In the genomic region with DNA sequence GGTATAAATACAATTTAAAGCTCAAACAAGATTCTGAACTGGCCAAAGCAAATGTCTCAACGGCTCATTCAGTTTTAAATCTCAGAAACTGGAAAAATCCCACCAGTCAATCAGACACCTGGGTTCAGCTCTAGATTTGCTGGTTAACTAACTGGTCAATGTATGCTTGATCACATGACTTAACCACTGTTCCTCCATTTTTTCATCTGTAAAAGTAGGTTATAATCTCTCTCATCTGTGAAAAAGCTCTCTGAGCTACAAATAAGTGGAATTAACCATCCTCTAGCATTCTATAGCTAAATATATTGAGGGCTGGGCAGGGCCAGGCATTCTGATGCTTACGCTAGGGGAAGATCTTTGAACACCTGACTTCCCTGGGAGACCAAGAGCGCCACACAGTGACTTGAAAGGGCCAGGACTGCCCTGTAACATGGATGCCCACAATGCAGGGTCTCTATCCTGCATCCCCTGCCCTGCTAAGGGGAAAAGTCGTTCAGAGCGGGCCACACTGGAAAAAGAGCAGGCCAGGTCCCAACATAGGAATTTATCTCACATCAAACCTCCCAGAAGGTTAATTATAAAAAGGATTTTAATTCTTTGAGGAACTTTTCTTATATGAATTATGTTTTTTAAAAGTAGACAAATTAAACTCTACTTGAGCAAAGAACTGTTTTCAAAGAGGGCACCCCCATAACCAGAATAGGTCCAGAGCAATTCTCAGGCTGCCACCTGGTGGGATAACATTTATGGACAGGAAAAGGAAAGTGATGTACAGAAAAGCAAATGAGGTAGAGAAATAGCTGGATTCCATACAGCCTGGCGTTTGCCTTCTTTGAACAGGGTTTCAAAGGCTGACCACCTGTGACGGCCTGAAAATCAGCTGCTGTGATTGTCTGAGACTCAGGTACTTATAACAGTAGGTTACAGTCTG, we compare ENCODE assay signal across 8 cellular contexts. TPM values are rescaled to one million over a fixed set of nuclear protein-coding genes. Genes with fewer than 3 reads are reported as not detected.
DNase-seq lines count a peak whose midpoint lies in the region; ATAC-seq and TF ChIP-seq lines count a peak whose summit lies in the region.

No MANE protein-coding gene starts in this region.

- H3K9ac ChIP-seq in OCI-LY1 (ENCODE audit: low read length) (peak overlapping the region; percentile 94; the same call in 1 of the 2 replicates), iPS-20b (ENCODE audit: low read depth, low read length) (no peak overlapping the region), smooth muscle cell (ENCODE audit: low read depth) (peak overlapping the region; percentile 79)

- peak; percentile 33 for ATAC-seq in HG03354 (IDR thresholded peaks at IDR 0.05; ENCODE audit: poor library complexity, severe bottlenecking, unreplicated experiment)

- H3K27ac ChIP-seq in OCI-LY1 (ENCODE audit: low read depth, low read length, poor library complexity, severe bottlenecking) (peak overlapping the region; percentile 28), iPS-20b (ENCODE audit: low read length) (no peak overlapping the region), smooth muscle cell (ENCODE audit: low read depth) (no peak overlapping the region)

- H3K4me3 ChIP-seq in OCI-LY1 (ENCODE audit: low read depth, low read length, poor library complexity, severe bottlenecking) (peak overlapping the region; percentile 96), astrocyte of the cerebellum (ENCODE audit: low read depth, low read length) (peak overlapping the region; percentile 65), iPS-20b (ENCODE audit: low read length) (peak overlapping the region; percentile 97), smooth muscle cell (peak overlapping the region; percentile 95)

- H3K9me3 ChIP-seq in OCI-LY1 (ENCODE audit: low read length) (no peaks in the 10 kb centered on the region), iPS-20b (ENCODE audit: insufficient read depth, low read depth, low read length) (no peaks in the 10 kb centered on the region), smooth muscle cell (replicated peaks; ENCODE audit: low read depth) (no peaks in the 10 kb centered on the region)

- 58% methylated on average over 7 of the region's 7 CpGs for WGBS in smooth muscle cell (ENCODE audit: low lambda C conversion rate)

- in situ Hi-C loops in astrocyte of the cerebellum (cut with HindIII; ENCODE audit: low sequenced_read_pairs): no loop called here

- H3K36me3 ChIP-seq in OCI-LY1 (ENCODE audit: insufficient read depth, low read length) (peaks cover 16% of the 10 kb centered on the region), iPS-20b (ENCODE audit: insufficient read depth, low read depth, low read length) (peaks cover 13% of the 10 kb centered on the region), smooth muscle cell (ENCODE audit: low read depth) (peaks cover 5% of the 10 kb centered on the region)

- H2AFZ ChIP-seq in OCI-LY1 (ENCODE audit: low read length) (no peak overlapping the region), smooth muscle cell (ENCODE audit: low read depth) (no peak overlapping the region)

- H4K20me1 ChIP-seq in OCI-LY1 (ENCODE audit: insufficient read depth, low read length) (peaks cover 4% of the 10 kb centered on the region; the same call in 1 of the 2 replicates), smooth muscle cell (ENCODE audit: low read depth) (peaks cover 57% of the 10 kb centered on the region)

- H3K4me1 ChIP-seq in OCI-LY1 (ENCODE audit: insufficient read depth, low read length, severe bottlenecking): peaks cover 28% of the 10 kb centered on the region
- peaks cover 11% of the 10 kb centered on the region for H3K4me1 ChIP-seq in iPS-20b (ENCODE audit: insufficient read depth, low read length)
- peaks cover 20% of the 10 kb centered on the region for H3K4me1 ChIP-seq in smooth muscle cell (ENCODE audit: low read depth)

- no peaks in the 10 kb centered on the region for H3K9me2 ChIP-seq in OCI-LY1 (ENCODE audit: low read depth, low read length)

- TF ChIP-seq CTCF in GM12873 (IDR thresholded peaks at IDR 0.05; ENCODE audit: insufficient read depth, low read depth, low read length, missing control alignments) (peak; percentile 50), OCI-LY1 (IDR thresholded peaks at IDR 0.05; ENCODE audit: low read length) (peak; percentile 90), astrocyte of the cerebellum (IDR thresholded peaks at IDR 0.05; ENCODE audit: low read depth, low read length, missing control alignments) (peak; percentile 62), smooth muscle cell (IDR thresholded peaks at IDR 0.05; ENCODE audit: borderline replicate concordance, insufficient read depth, poor library complexity, severe bottlenecking) (peak; percentile 43)

- H3K79me2 ChIP-seq in OCI-LY1 (ENCODE audit: insufficient read depth, low read length) (peaks cover 30% of the 10 kb centered on the region), smooth muscle cell (ENCODE audit: low read depth) (peaks cover 60% of the 10 kb centered on the region)

- H3F3A ChIP-seq in OCI-LY1 (ENCODE audit: insufficient read depth, low read length) (no peaks in the 10 kb centered on the region), smooth muscle cell (ENCODE audit: low read depth) (no peaks in the 10 kb centered on the region)

- peak; percentile 41 to 55 for DNase-seq in AML-193 (lab: John Stamatoyannopoulos, UW)
- DNase-seq in astrocyte of the cerebellum (ENCODE audit: low read depth): peak; percentile 43
- DNase-seq in smooth muscle cell (lab: John Stamatoyannopoulos, UW; ENCODE audit: unreplicated experiment): no peak
- DNase-seq in NCI-H1048 (lab: John Stamatoyannopoulos, UW): no peak

- peak overlapping the region; percentile 75 for H3K4me2 ChIP-seq in OCI-LY1 (ENCODE audit: low read length)
- peak overlapping the region; percentile 94 for H3K4me2 ChIP-seq in smooth muscle cell

- no peaks in the 10 kb centered on the region for H3K27me3 ChIP-seq in OCI-LY1 (ENCODE audit: insufficient read depth, low read length)
- peaks cover 29% of the 10 kb centered on the region for H3K27me3 ChIP-seq in iPS-20b (ENCODE audit: insufficient read depth, low read length)
- no peaks in the 10 kb centered on the region for H3K27me3 ChIP-seq in smooth muscle cell (ENCODE audit: low read depth)

RNA-seq across cellular contexts. Expression of a gene that starts 1.8 kb away (rescaled TPM):
- total RNA-seq in smooth muscle cell: 15.3 and 23.9 TPM in 2 replicates
- polyA plus RNA-seq in smooth muscle cell: 23.3 and 28.3 TPM in 2 replicates

RNA-seq across cellular contexts. Expression of a gene that starts 22.0 kb away (rescaled TPM):
- total RNA-seq in smooth muscle cell: 19.6 and 25.5 TPM in 2 replicates
- 12.8 and 13.4 TPM in 2 replicates for polyA plus RNA-seq in smooth muscle cell

RNA-seq across cellular contexts. Expression of a gene that starts 44.8 kb away (rescaled TPM):
- 16.5 and 25.4 TPM in 2 replicates for total RNA-seq in smooth muscle cell
- polyA plus RNA-seq in smooth muscle cell: 12.9 and 17.7 TPM in 2 replicates

Comparison
In these comparisons a context has a peak if more than half of its experiments do, and no peak if none do; other contexts are left out.
1. DNase-seq: peak in AML-193 (2 of 2) and astrocyte of the cerebellum (single experiment); none in smooth muscle cell (single experiment) and NCI-H1048 (single experiment).
2. Peak in every context shown above with its lines, with median percentiles within 50 percentile points of each other: CTCF ChIP-seq and H3K4me3 ChIP-seq.